8 cellular contexts compared by ENCODE assay signal in the genomic region with DNA sequence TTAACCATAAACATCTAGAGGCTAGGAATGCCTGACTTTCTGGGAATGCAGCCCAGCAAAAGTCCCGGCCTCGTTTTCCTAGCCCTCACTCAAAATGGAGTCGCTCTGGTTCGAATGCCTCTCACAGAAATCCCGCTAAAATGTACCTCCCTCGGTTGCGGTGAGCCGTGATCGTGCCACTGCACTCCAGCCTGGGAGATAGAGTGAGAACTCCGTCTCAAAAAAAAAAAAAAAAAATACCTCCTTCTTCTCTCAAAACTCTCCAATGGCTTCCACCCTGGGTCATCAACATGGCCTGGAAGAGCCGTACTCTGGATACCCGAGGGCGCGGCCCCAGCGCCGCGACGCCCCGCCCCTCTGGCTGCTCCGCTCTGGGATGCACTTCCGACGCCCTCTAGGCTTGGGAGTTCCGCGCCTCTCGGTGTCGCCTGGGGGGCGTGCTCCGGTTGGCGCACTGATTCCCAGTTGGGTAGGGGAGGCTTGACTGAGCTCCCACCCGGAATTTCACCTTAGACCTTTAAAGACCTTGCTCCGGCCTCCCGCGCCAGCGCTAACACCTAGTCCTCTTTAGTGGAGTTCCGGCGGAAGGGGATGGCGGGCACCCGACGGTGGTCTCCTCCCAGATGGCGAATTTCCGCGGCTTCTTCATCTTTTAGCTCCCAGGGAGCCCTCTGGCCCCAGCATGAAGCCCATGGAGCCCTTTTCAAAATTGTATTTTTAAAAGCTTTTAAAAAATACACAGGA. TPM values are rescaled to one million over a fixed set of nuclear protein-coding genes. Genes with fewer than 3 reads are reported as not detected.
DNase-seq lines count a peak whose midpoint lies in the region; ATAC-seq and TF ChIP-seq lines count a peak whose summit lies in the region.

No MANE protein-coding gene starts in this region.

- H3K27ac ChIP-seq in MM.1S (ENCODE audit: low read length): no peak overlapping the region
- peak overlapping the region in 1 of 2 donors; percentile 21 for H3K27ac ChIP-seq in left lung

- peak overlapping the region; percentile 84 for H2AFZ ChIP-seq in MM.1S (ENCODE audit: low read length)

- H3K4me2 ChIP-seq in MM.1S (ENCODE audit: low read depth, low read length): peak overlapping the region; percentile 53; the same call in 1 of the 2 replicates

- intact Hi-C loops in left lung (cut with DNase I): no loop called here

- H3K36me3 Mint-ChIP-seq in T-helper 2 cell treated with Interferon-gamma antibody and Interleukin-4, amounts not matched to agents 5 μg/mL and 100 μg/mL, for 36 hours (ENCODE audit: low read depth): peaks cover 16% of the 10 kb centered on the region

- DNase-seq in MM.1S: no peak
- no peak for DNase-seq in T-helper 2 cell treated with Interferon-gamma antibody and Interleukin-4, amounts not matched to agents 5 μg/mL and 100 μg/mL, for 36 hours (ENCODE audit: low spot score)
- DNase-seq in central memory CD4-positive, alpha-beta T cell: peak; percentile 20
- DNase-seq in left lung: peak; percentile 77 to 92
- peak; percentile 37 for DNase-seq in stimulated activated CD8-positive, alpha-beta memory T cell treated with anti-CD3 and anti-CD28 coated beads, Interleukin-7, amount 100 ng/mL, for 48 hours (ENCODE audit: extremely low read depth in 1 of 2, low read depth in 1 of 2)
- no peak for DNase-seq in globus pallidus (ENCODE audit: low spot score)

- 0 out of 2 replicates have a peak, but pooled peaks have one; percentile 4 for TF ChIP-seq CTCF in MM.1S (IDR thresholded peaks at IDR 0.05; ENCODE audit: low read length)
- no peak for TF ChIP-seq CTCF in left lung (IDR thresholded peaks at IDR 0.05)

- H4K20me1 ChIP-seq in MM.1S (ENCODE audit: insufficient read depth, low read length): no peaks in the 10 kb centered on the region

- 0 out of 2 replicates have a peak, but pooled peaks cover 8% of the 10 kb centered on the region for H3K4me1 ChIP-seq in MM.1S (ENCODE audit: low read length)
- peaks cover 0 to 34% of the 10 kb centered on the region in 2 donors for H3K4me1 ChIP-seq in left lung

- no peaks in the 10 kb centered on the region for H3K27me3 ChIP-seq in MM.1S (replicated peaks; ENCODE audit: insufficient read depth, low read length)
- H3K27me3 ChIP-seq in left lung: no peaks in the 10 kb centered on the region

- H3K4me1 Mint-ChIP-seq in T-helper 2 cell treated with Interferon-gamma antibody and Interleukin-4, amounts not matched to agents 5 μg/mL and 100 μg/mL, for 36 hours (ENCODE audit: low read depth): peaks cover 26% of the 10 kb centered on the region

- peak overlapping the region; percentile 90 for H3K4me3 Mint-ChIP-seq in T-helper 2 cell treated with Interferon-gamma antibody and Interleukin-4, amounts not matched to agents 5 μg/mL and 100 μg/mL, for 36 hours

- 0 out of 2 replicates have a peak, but pooled peaks cover 6% of the 10 kb centered on the region for H3K36me3 ChIP-seq in MM.1S (replicated peaks; ENCODE audit: insufficient read depth, low read length)
- peaks cover 0 to 5% of the 10 kb centered on the region in 2 donors for H3K36me3 ChIP-seq in left lung

- H3K4me3 ChIP-seq in GM08714 (ENCODE audit: low read length): peak overlapping the region; percentile 40; the same call in 1 of the 2 replicates
- H3K4me3 ChIP-seq in MM.1S (ENCODE audit: low read length): peak overlapping the region; percentile 68
- H3K4me3 ChIP-seq in left lung: peak overlapping the region; percentile 42 to 62

- H3K9ac ChIP-seq in MM.1S (ENCODE audit: low read length): peak overlapping the region; percentile 41; the same call in 1 of the 2 replicates

- H3K9me3 ChIP-seq in MM.1S (replicated peaks; ENCODE audit: insufficient read depth, low read length) (no peaks in the 10 kb centered on the region), left lung (no peaks in the 10 kb centered on the region)

- H3K27ac Mint-ChIP-seq in T-helper 2 cell treated with Interferon-gamma antibody and Interleukin-4, amounts not matched to agents 5 μg/mL and 100 μg/mL, for 36 hours: peak overlapping the region; percentile 70

- no peaks in the 10 kb centered on the region for H3K9me3 Mint-ChIP-seq in T-helper 2 cell treated with Interferon-gamma antibody and Interleukin-4, amounts not matched to agents 5 μg/mL and 100 μg/mL, for 36 hours

- no peaks in the 10 kb centered on the region for H3K9me2 ChIP-seq in MM.1S (replicated peaks; ENCODE audit: insufficient read depth, low read length)

- peaks cover 25% of the 10 kb centered on the region for H3F3A ChIP-seq in MM.1S (ENCODE audit: insufficient read depth, low read length)

- H3K27me3 Mint-ChIP-seq in T-helper 2 cell treated with Interferon-gamma antibody and Interleukin-4, amounts not matched to agents 5 μg/mL and 100 μg/mL, for 36 hours (ENCODE audit: low read depth): no peaks in the 10 kb centered on the region

- ATAC-seq in left lung: peak; percentile 73
- ATAC-seq in HG03045 (IDR thresholded peaks at IDR 0.05; ENCODE audit: unreplicated experiment): no peak

- H3K79me2 ChIP-seq in MM.1S (ENCODE audit: low read length): no peaks in the 10 kb centered on the region

RNA-seq across cellular contexts. Expression of gene HMGN4, which starts 12.3 kb away (rescaled TPM):
- 10 to 100 TPM; 41.2 to 47.2 TPM for total RNA-seq in left lung

RNA-seq across cellular contexts. Expression of gene ABT1, which starts 46.3 kb away (rescaled TPM):
- 10 to 100 TPM in 1 of 2 donors, 1 to 10 TPM in 1; 9.8 to 13.5 TPM for total RNA-seq in left lung

RNA-seq across cellular contexts. Expression of gene BTN1A1, which starts 50.3 kb away (rescaled TPM):
- total RNA-seq in left lung: not detected

Comparison
In these comparisons a context has a peak if more than half of its experiments do, and no peak if none do; other contexts are left out.
1. DNase-seq: peak in central memory CD4-positive, alpha-beta T cell (single experiment), left lung (2 of 2) and stimulated activated CD8-positive, alpha-beta memory T cell treated with anti-CD3 and anti-CD28 coated beads, Interleukin-7, amount 100 ng/mL, for 48 hours (2 of 2); none in MM.1S (single experiment), T-helper 2 cell treated with Interferon-gamma antibody and Interleukin-4, amounts not matched to agents 5 μg/mL and 100 μg/mL, for 36 hours (single experiment) and globus pallidus (single experiment).
2. Peak in every context shown above with its lines, with median percentiles within 50 percentile points of each other: H3K4me3 ChIP-seq.